Comparison of ENCODE assay signal across 16 cellular contexts in the genomic region with DNA sequence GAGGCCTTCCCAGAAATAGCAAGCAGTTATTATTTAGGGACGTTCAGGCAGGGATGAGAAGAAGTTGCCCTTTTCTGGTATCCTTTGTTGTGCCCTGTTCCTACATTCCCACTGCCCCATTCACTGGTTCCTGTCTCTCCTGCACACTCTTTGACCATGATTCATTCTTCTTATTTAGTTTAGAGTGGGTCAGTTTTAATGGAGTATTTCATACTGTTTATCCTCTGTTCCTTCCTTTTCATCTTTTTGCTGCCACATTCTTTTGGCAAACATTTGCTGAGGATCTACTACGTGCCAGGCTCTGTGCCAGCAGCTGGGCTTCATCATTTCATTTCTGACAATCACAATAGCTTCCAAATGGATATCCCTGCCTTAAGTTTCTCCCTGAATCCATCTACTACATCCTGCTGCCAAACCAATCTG. TPM values are rescaled to one million over a fixed set of nuclear protein-coding genes. Genes with fewer than 3 reads are reported as not detected.
DNase-seq lines count a peak whose midpoint lies in the region; ATAC-seq and TF ChIP-seq lines count a peak whose summit lies in the region.
"Had no signal": no experiment of that assay in that cellular context is flagged by ENCODE, and none has a peak within 500 bp of the region (broad histone marks: within the 10 kb centered on the region; RNA-seq: fewer than 3 reads in every experiment).

No MANE protein-coding gene starts in this region.

- TF ChIP-seq EP300 in gastroesophageal sphincter (IDR thresholded peaks at IDR 0.05): no peak

- H3K4me1 ChIP-seq in gastroesophageal sphincter (peaks cover 0 to 24% (median 4%) of the 10 kb centered on the region in 3 donors), stomach smooth muscle (ENCODE audit: control insufficient read depth, insufficient read depth, low read length) (peaks cover 9% of the 10 kb centered on the region)
- H3K4me1 ChIP-seq: breast epithelium had no signal

- in situ Hi-C loops in ACHN (cut with HindIII; ENCODE audit: low pct_ligation_motif_present, low pct_unique_long_range_greater_than_20kb, low sequenced_read_pairs): no loop called here

- no peak for TF ChIP-seq POLR2A in gastroesophageal sphincter (IDR thresholded peaks at IDR 0.05)

- peak; percentile 65 for DNase-seq in DMS 273 (lab: John Stamatoyannopoulos, UW; ENCODE audit: unreplicated experiment)
- no peak for DNase-seq in DMS 273 treated with DMSO at 0.1 percent for 48 hours (lab: John Stamatoyannopoulos, UW)
- no peak for DNase-seq in activated naive CD8-positive, alpha-beta T cell treated with anti-CD3 and anti-CD28 coated beads, Interleukin-2, amount 50 U/mL, for 24 hours
- DNase-seq in NOMO-1 treated with DMSO at 0.1 percent for 48 hours (lab: John Stamatoyannopoulos, UW; ENCODE audit: unreplicated experiment): no peak
- no peak for DNase-seq in ACHN
- DNase-seq: activated CD4-positive, alpha-beta memory T cell treated with anti-CD3 and anti-CD28 coated beads, Interleukin-2, amount 10 ng/mL, durations not matched to agents 7 days and 5 days; NCI-H1092; nucleus accumbens; Right ventricle myocardium superior had no signal

- H3K4me1 Mint-ChIP-seq in activated naive CD8-positive, alpha-beta T cell treated with anti-CD3 and anti-CD28 coated beads, Interleukin-2, amount 50 U/mL, for 24 hours: peaks cover 15% of the 10 kb centered on the region

- H3K27ac ChIP-seq in gastroesophageal sphincter: peak overlapping the region in 3 of 4 donors; percentile 44 to 57 (median 46)
- peak overlapping the region; percentile 19 for H3K27ac ChIP-seq in stomach smooth muscle (ENCODE audit: low read length)
- H3K27ac ChIP-seq: 22Rv1, breast epithelium, thoracic aorta had no signal

- H3K9me3 Mint-ChIP-seq in activated naive CD8-positive, alpha-beta T cell treated with anti-CD3 and anti-CD28 coated beads, Interleukin-2, amount 50 U/mL, for 24 hours: no peaks in the 10 kb centered on the region
- H3K9me3 Mint-ChIP-seq: activated CD4-positive, alpha-beta memory T cell treated with anti-CD3 and anti-CD28 coated beads, Interleukin-2, amount 10 ng/mL, durations not matched to agents 7 days and 5 days had no signal

- WGBS in gastroesophageal sphincter (ENCODE audit: low coverage in 1 of 2), 2 donors: 0 to 12% methylated on average over 1 to 2 of the region's 2 CpGs

- H3K36me3 ChIP-seq in gastroesophageal sphincter (no peaks in the 10 kb centered on the region), stomach smooth muscle (ENCODE audit: control insufficient read depth in 2 of 2, insufficient read depth in 2 of 2, low read length in 2 of 2) (no peaks in the 10 kb centered on the region)
- H3K36me3 ChIP-seq: breast epithelium, thoracic aorta had no signal

- no peaks in the 10 kb centered on the region for H3K36me3 Mint-ChIP-seq in activated naive CD8-positive, alpha-beta T cell treated with anti-CD3 and anti-CD28 coated beads, Interleukin-2, amount 50 U/mL, for 24 hours (ENCODE audit: low read depth)

- no peak for TF ChIP-seq CTCF in gastroesophageal sphincter (IDR thresholded peaks at IDR 0.05)

- H3K9me3 ChIP-seq in gastroesophageal sphincter: no peaks in the 10 kb centered on the region
- no peaks in the 10 kb centered on the region for H3K9me3 ChIP-seq in stomach smooth muscle (ENCODE audit: control insufficient read depth in 2 of 2, low read length in 2 of 2)
- H3K9me3 ChIP-seq: breast epithelium, thoracic aorta had no signal

- no peak overlapping the region for H3K4me3 ChIP-seq in gastroesophageal sphincter
- H3K4me3 ChIP-seq in stomach smooth muscle (ENCODE audit: low read length in 2 of 2): peak overlapping the region in 1 of 2 donors; percentile 15
- H3K4me3 ChIP-seq: breast epithelium, lung, thoracic aorta had no signal

- ATAC-seq in SK-N-SH treated with all-trans-retinoic acid at 6 μM for 48 hours: peak; percentile 77
- no peak for ATAC-seq in gastroesophageal sphincter
- ATAC-seq in activated naive CD8-positive, alpha-beta T cell treated with anti-CD3 and anti-CD28 coated beads, Interleukin-2, amount 50 U/mL, for 24 hours: no peak

- H3K4me3 Mint-ChIP-seq in activated naive CD8-positive, alpha-beta T cell treated with anti-CD3 and anti-CD28 coated beads, Interleukin-2, amount 50 U/mL, for 24 hours: no peak overlapping the region
- H3K4me3 Mint-ChIP-seq: activated CD4-positive, alpha-beta memory T cell treated with anti-CD3 and anti-CD28 coated beads, Interleukin-2, amount 10 ng/mL, durations not matched to agents 7 days and 5 days had no signal

- H3K27me3 ChIP-seq in gastroesophageal sphincter (no peaks in the 10 kb centered on the region), stomach smooth muscle (ENCODE audit: control insufficient read depth in 1 of 2, insufficient read depth in 2 of 2, low read length in 2 of 2) (no peaks in the 10 kb centered on the region)
- H3K27me3 ChIP-seq: breast epithelium had no signal

- no peak overlapping the region for H3K27ac Mint-ChIP-seq in activated naive CD8-positive, alpha-beta T cell treated with anti-CD3 and anti-CD28 coated beads, Interleukin-2, amount 50 U/mL, for 24 hours
- H3K27ac Mint-ChIP-seq: activated CD4-positive, alpha-beta memory T cell treated with anti-CD3 and anti-CD28 coated beads, Interleukin-2, amount 10 ng/mL, durations not matched to agents 7 days and 5 days had no signal

- peaks cover 20% of the 10 kb centered on the region for H3K27me3 Mint-ChIP-seq in activated naive CD8-positive, alpha-beta T cell treated with anti-CD3 and anti-CD28 coated beads, Interleukin-2, amount 50 U/mL, for 24 hours

- H3K9ac ChIP-seq in stomach smooth muscle (ENCODE audit: low read length in 2 of 2): peak overlapping the region in 1 of 2 donors; percentile 50

TF ChIP-seq in SK-N-SH treated with all-trans-retinoic acid at 6 μM for 48 hours, 23 proteins besides CTCF, POLR2A, EP300 and RAD21:
- TF ChIP-seq ISL1 (CRISPR knock-in tag; IDR thresholded peaks at IDR 0.05): 0 out of 2 replicates have a peak, but pooled peaks have one; percentile 27
- TF ChIP-seq, protein P1, sequence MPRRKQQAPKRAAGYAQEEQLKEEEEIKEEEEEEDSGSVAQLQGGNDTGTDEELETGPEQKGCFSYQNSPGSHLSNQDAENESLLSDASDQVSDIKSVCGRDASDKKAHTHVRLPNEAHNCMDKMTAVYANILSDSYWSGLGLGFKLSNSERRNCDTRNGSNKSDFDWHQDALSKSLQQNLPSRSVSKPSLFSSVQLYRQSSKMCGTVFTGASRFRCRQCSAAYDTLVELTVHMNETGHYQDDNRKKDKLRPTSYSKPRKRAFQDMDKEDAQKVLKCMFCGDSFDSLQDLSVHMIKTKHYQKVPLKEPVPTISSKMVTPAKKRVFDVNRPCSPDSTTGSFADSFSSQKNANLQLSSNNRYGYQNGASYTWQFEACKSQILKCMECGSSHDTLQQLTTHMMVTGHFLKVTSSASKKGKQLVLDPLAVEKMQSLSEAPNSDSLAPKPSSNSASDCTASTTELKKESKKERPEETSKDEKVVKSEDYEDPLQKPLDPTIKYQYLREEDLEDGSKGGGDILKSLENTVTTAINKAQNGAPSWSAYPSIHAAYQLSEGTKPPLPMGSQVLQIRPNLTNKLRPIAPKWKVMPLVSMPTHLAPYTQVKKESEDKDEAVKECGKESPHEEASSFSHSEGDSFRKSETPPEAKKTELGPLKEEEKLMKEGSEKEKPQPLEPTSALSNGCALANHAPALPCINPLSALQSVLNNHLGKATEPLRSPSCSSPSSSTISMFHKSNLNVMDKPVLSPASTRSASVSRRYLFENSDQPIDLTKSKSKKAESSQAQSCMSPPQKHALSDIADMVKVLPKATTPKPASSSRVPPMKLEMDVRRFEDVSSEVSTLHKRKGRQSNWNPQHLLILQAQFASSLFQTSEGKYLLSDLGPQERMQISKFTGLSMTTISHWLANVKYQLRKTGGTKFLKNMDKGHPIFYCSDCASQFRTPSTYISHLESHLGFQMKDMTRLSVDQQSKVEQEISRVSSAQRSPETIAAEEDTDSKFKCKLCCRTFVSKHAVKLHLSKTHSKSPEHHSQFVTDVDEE (CRISPR knock-in tag; IDR thresholded peaks at IDR 0.05): no peak

RNA-seq across cellular contexts. Expression of a gene that starts 11.8 kb away (rescaled TPM):
- 100 to 1,000 TPM; 329 to 383 (median 335) TPM for total RNA-seq in gastroesophageal sphincter

RNA-seq across cellular contexts. Expression of a gene that starts 55.3 kb away (rescaled TPM):
- 1 to 10 TPM; 3.0 to 5.0 (median 3.9) TPM for total RNA-seq in gastroesophageal sphincter
